ENCODE assay signal across 25 cellular contexts in genomic region chr7:6344278-6344677, GRCh38.
"Had no signal": no experiment of that assay in that cellular context is flagged by ENCODE, and none has a peak within 500 bp of the region (broad histone marks: within the 10 kb centered on the region; RNA-seq: fewer than 3 reads in every experiment).

No MANE protein-coding gene starts in this region.

- H3K9me3 ChIP-seq: esophagus squamous epithelium, right atrium auricular region, sigmoid colon, stomach, thyroid gland, vagina had no signal

- H3K27ac ChIP-seq: esophagus squamous epithelium, hepatocyte, neural progenitor cell, parathyroid adenoma, right atrium auricular region, sigmoid colon, stomach, thyroid gland, vagina had no signal

- ATAC-seq: effector memory CD8-positive, alpha-beta T cell; left lobe of liver; stimulated activated effector memory CD8-positive, alpha-beta T cell treated with anti-CD3 and anti-CD28 coated beads, Interleukin-12 subunit alpha, Interleukin-12 subunit beta, amount 100 ng/mL, for 72 hours had no signal

- H3K9me3 Mint-ChIP-seq: effector memory CD8-positive, alpha-beta T cell; memory B cell; nephron; neural progenitor cell; stimulated activated effector memory CD8-positive, alpha-beta T cell treated with anti-CD3 and anti-CD28 coated beads, Interleukin-12 subunit alpha, Interleukin-12 subunit beta, amount 100 ng/mL, for 72 hours had no signal

- H3K36me3 ChIP-seq: neural progenitor cell, thyroid gland, vagina had no signal

- H3K4me3 Mint-ChIP-seq: effector memory CD8-positive, alpha-beta T cell; memory B cell; neural progenitor cell; stimulated activated effector memory CD8-positive, alpha-beta T cell treated with anti-CD3 and anti-CD28 coated beads, Interleukin-12 subunit alpha, Interleukin-12 subunit beta, amount 100 ng/mL, for 72 hours had no signal

- H3K27me3 ChIP-seq: esophagus squamous epithelium, hepatocyte, neural progenitor cell, right atrium auricular region, sigmoid colon, stomach, thyroid gland, vagina had no signal

- H3K27ac Mint-ChIP-seq: memory B cell; nephron; neural progenitor cell; progenitor cell of endocrine pancreas; stimulated activated effector memory CD8-positive, alpha-beta T cell treated with anti-CD3 and anti-CD28 coated beads, Interleukin-12 subunit alpha, Interleukin-12 subunit beta, amount 100 ng/mL, for 72 hours had no signal

- H3K4me3 ChIP-seq: esophagus squamous epithelium, hepatocyte, lung, neural progenitor cell, right atrium auricular region, sigmoid colon, stomach, thyroid gland, vagina had no signal

- H3K4me1 ChIP-seq: neural progenitor cell had no signal

- H3K27me3 Mint-ChIP-seq: effector memory CD8-positive, alpha-beta T cell; memory B cell; progenitor cell of endocrine pancreas had no signal

- H3K4me1 Mint-ChIP-seq: nephron had no signal

- DNase-seq: cortex of kidney; effector memory CD8-positive, alpha-beta T cell; erythroblast; esophagus squamous epithelium; foreskin melanocyte; head of caudate nucleus; kidney; sigmoid colon; stimulated activated CD4-positive, alpha-beta T cell treated with anti-CD3 and anti-CD28 coated beads, Interleukin-2, amount 100 ng/mL, for 24 hours; stimulated activated CD4-positive, alpha-beta T cell treated with anti-CD3 and anti-CD28 coated beads, Interleukin-4, amount 100 ng/mL, for 24 hours; stimulated activated naive CD4-positive, alpha-beta T cell treated with Interleukin-2 at 50 U/mL for 16 hours; stomach; thyroid gland; trophoblast cell had no signal
